Comparison of ENCODE assay signal across 17 cellular contexts in genomic region chr14:51627313-51627712, GRCh38.
"Had no signal": no experiment of that assay in that cellular context is flagged by ENCODE, and none has a peak within 500 bp of the region (broad histone marks: within the 10 kb centered on the region; RNA-seq: fewer than 3 reads in every experiment).

No MANE protein-coding gene starts in this region.

- H3K4me3 ChIP-seq: gastrocnemius medialis, heart right ventricle, left lung, ovary, suprapubic skin had no signal

- ATAC-seq: activated T-helper 17 cell treated with anti-CD3 and anti-CD28 coated beads, Interleukin-2, amount 50 U/mL, for 72 hours; gastrocnemius medialis; heart right ventricle; left lung; WTC11 had no signal

- H3K36me3 ChIP-seq: gastrocnemius medialis, heart right ventricle, left lung, ovary, suprapubic skin had no signal

- H3K9me3 ChIP-seq: gastrocnemius medialis, heart right ventricle, left lung, ovary, suprapubic skin had no signal

- DNase-seq: activated CD4-positive, alpha-beta T cell treated with anti-CD3 and anti-CD28 coated beads for 48 hours; activated naive CD4-positive, alpha-beta T cell treated with anti-CD3 and anti-CD28 coated beads, Interleukin-2, amount 50 U/mL, for 16 hours; activated T-cell treated with anti-CD3 and anti-CD28 coated beads for 4 hours; amygdala; cortex of kidney; effector CD8-positive, alpha-beta T cell; gastrocnemius medialis; heart right ventricle; left lung; mesendoderm; ovary; stimulated activated CD4-positive, alpha-beta T cell treated with anti-CD3 and anti-CD28 coated beads, Interleukin-2, amount 100 ng/mL, for 48 hours; stimulated activated naive CD4-positive, alpha-beta T cell treated with Interleukin-2 at 50 U/mL for 16 hours had no signal

- H3K4me1 ChIP-seq: gastrocnemius medialis, left lung had no signal

- H3K27ac ChIP-seq: gastrocnemius medialis, heart right ventricle, left lung, ovary, suprapubic skin had no signal

- FAIRE-seq: islet of Langerhans had no signal

- H3K27me3 ChIP-seq: gastrocnemius medialis, heart right ventricle, left lung, ovary, suprapubic skin had no signal
